In the genomic region with DNA sequence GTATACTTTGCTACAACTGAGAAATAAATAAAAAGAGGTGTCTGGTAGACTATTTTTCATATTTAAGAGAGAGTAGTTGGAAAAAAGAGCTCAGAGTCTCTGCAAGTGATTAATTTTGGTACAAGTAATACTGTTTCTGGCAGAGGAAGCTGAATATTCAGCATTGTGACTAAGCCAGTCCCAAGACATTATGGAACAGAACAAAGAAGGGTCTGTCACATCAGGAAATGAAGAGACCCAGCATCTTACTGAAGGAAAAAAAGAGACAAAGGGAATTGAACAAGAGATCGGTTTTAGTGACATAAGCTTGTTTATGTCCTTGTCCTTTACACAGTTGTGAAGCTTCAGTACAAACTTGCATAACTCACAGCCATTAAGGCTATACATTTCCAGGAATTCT, we compare ENCODE assay signal across 23 cellular contexts.
DNase-seq lines count a peak whose midpoint lies in the region; ATAC-seq, FAIRE-seq and TF ChIP-seq lines count a peak whose summit lies in the region.
"Had no signal": no experiment of that assay in that cellular context is flagged by ENCODE, and none has a peak within 500 bp of the region (broad histone marks: within the 10 kb centered on the region; RNA-seq: fewer than 3 reads in every experiment).

No MANE protein-coding gene starts in this region.

- H3K27ac ChIP-seq in A673 (ENCODE audit: low read depth, low read length, poor library complexity, severe bottlenecking) (no peak overlapping the region), DND-41 (ENCODE audit: low read length) (no peak overlapping the region), endothelial cell of umbilical vein (ENCODE audit: insufficient read depth, low read depth, low read length) (no peak overlapping the region)
- H3K27ac ChIP-seq: A549, BLaER1, C4-2B, GM23248 had no signal

- H3K4me1 ChIP-seq in A673 (ENCODE audit: insufficient read depth, low read length, poor library complexity, severe bottlenecking) (no peaks in the 10 kb centered on the region), DND-41 (ENCODE audit: insufficient read depth, low read length) (no peaks in the 10 kb centered on the region), endothelial cell of umbilical vein (ENCODE audit: control insufficient read depth, extremely low read depth, insufficient read depth, low read length) (no peaks in the 10 kb centered on the region)
- H3K4me1 ChIP-seq: A549, BLaER1 had no signal

- H3K9ac ChIP-seq in DND-41 (ENCODE audit: low read depth, low read length) (no peak overlapping the region), endothelial cell of umbilical vein (replicated peaks; ENCODE audit: extremely low read depth, insufficient read depth, low read length) (no peak overlapping the region)
- H3K9ac ChIP-seq: BLaER1, GM23248 had no signal

- H3K4me2 ChIP-seq in DND-41 (ENCODE audit: insufficient read depth, low read length) (no peak overlapping the region), endothelial cell of umbilical vein (ENCODE audit: insufficient read depth, low read length) (no peak overlapping the region)
- H3K4me2 ChIP-seq: A549, BLaER1 had no signal

- CTCF ChIA-PET in A673 (lab: Charles Lee), result no interaction called here
- CTCF ChIA-PET in endothelial cell of umbilical vein (lab: Charles Lee), result no interaction called here

- H3K36me3 ChIP-seq in A673 (ENCODE audit: insufficient read depth, low read length, poor library complexity, severe bottlenecking), result no peaks in the 10 kb centered on the region
- H3K36me3 ChIP-seq in DND-41 (ENCODE audit: insufficient read depth, low read length), result no peaks in the 10 kb centered on the region
- no peaks in the 10 kb centered on the region for H3K36me3 ChIP-seq in endothelial cell of umbilical vein (ENCODE audit: control insufficient read depth in 2 of 2, extremely low read depth in 1 of 2, insufficient read depth in 2 of 2, low read length in 2 of 2)
- H3K36me3 ChIP-seq: BLaER1 had no signal

- ATAC-seq in DND-41 (ENCODE audit: insufficient read depth, low read depth), result no peak
- ATAC-seq in GM18519 (IDR thresholded peaks at IDR 0.05; ENCODE audit: low FRiP score, unreplicated experiment), result no peak
- ATAC-seq: A549; CD8-positive, alpha-beta T cell; HCT116 had no signal

- TF ChIP-seq POLR2A in endothelial cell of umbilical vein (IDR thresholded peaks at IDR 0.05; ENCODE audit: low read depth, low read length), result no peak

- H4K20me1 ChIP-seq in DND-41 (ENCODE audit: insufficient read depth, low read length), result no peaks in the 10 kb centered on the region
- no peaks in the 10 kb centered on the region for H4K20me1 ChIP-seq in endothelial cell of umbilical vein (replicated peaks; ENCODE audit: control insufficient read depth, extremely low read depth, insufficient read depth, low read length)
- H4K20me1 ChIP-seq: BLaER1 had no signal

- dilution Hi-C loops in endothelial cell of umbilical vein (cut with MboI; ENCODE audit: extremely low pct_ligation_motif_present, low sequenced_read_pairs), result no loop called here

- no peaks in the 10 kb centered on the region for H3K79me2 ChIP-seq in DND-41 (ENCODE audit: insufficient read depth, low read length)
- H3K79me2 ChIP-seq in endothelial cell of umbilical vein (ENCODE audit: control insufficient read depth, insufficient read depth, low read length), result no peaks in the 10 kb centered on the region

- H2AFZ ChIP-seq in DND-41 (ENCODE audit: low read depth, low read length), result 0 out of 2 replicates have a peak overlapping the region, but pooled peaks have one; percentile 35
- peak overlapping the region; percentile 57 for H2AFZ ChIP-seq in endothelial cell of umbilical vein (ENCODE audit: low read depth, low read length)
- H2AFZ ChIP-seq: GM23248 had no signal

- H3K9me1 ChIP-seq in endothelial cell of umbilical vein (replicated peaks; ENCODE audit: control insufficient read depth, extremely low read depth, insufficient read depth, low read length), result no peaks in the 10 kb centered on the region

- BruUV-seq in A673 (replicated peaks; lab: Mats Ljungman, UMichigan) (no TSS peak), endothelial cell of umbilical vein (replicated peaks; lab: Mats Ljungman, UMichigan) (no TSS peak)

- H3K27me3 ChIP-seq in A673 (replicated peaks; ENCODE audit: insufficient read depth, low read depth, low read length, poor library complexity) (no peaks in the 10 kb centered on the region), DND-41 (ENCODE audit: insufficient read depth, low read length, poor library complexity) (no peaks in the 10 kb centered on the region), endothelial cell of umbilical vein (ENCODE audit: control insufficient read depth in 2 of 2, insufficient read depth in 2 of 2, low read length in 2 of 2) (no peaks in the 10 kb centered on the region)
- H3K27me3 ChIP-seq: BLaER1 had no signal

- no peak overlapping the region for H3K4me3 ChIP-seq in A673 (ENCODE audit: low read depth, low read length, poor library complexity, severe bottlenecking)
- H3K4me3 ChIP-seq in DND-41 (ENCODE audit: low read depth in 1 of 2, low read length in 2 of 2), result no peak overlapping the region
- no peak overlapping the region for H3K4me3 ChIP-seq in endothelial cell of umbilical vein (replicated peaks in 1 of 3; ENCODE audit: insufficient read depth in 1 of 3, low read depth in 1 of 3, low read length in 3 of 3)
- H3K4me3 ChIP-seq: A549, BLaER1, GM23248 had no signal

- POLR2A ChIA-PET in A673 (lab: Charles Lee; ENCODE audit: low non-redundant PET) (no interaction called here), endothelial cell of umbilical vein (lab: Charles Lee) (no interaction called here)

- TF ChIP-seq CTCF in A673 (conservative IDR thresholded peaks at IDR 0.05; ENCODE audit: low read depth, low read length) (no peak), DND-41 (IDR thresholded peaks at IDR 0.05; ENCODE audit: borderline replicate concordance, extremely low read depth, low read length, poor library complexity, severe bottlenecking) (no peak), endothelial cell of umbilical vein (IDR thresholded peaks at IDR 0.05; ENCODE audit: extremely low read depth in 1 of 2, insufficient read depth in 1 of 2, low read depth in 1 of 2, low read length in 2 of 2) (no peak)

- H3K9me3 ChIP-seq in A673 (ENCODE audit: low read depth, low read length, poor library complexity, severe bottlenecking) (no peaks in the 10 kb centered on the region), DND-41 (ENCODE audit: insufficient read depth, low read length, severe bottlenecking) (no peaks in the 10 kb centered on the region), endothelial cell of umbilical vein (replicated peaks; ENCODE audit: control insufficient read depth, insufficient read depth, low read length) (no peaks in the 10 kb centered on the region)
- H3K9me3 ChIP-seq: A549, BLaER1 had no signal

- intact Hi-C loops in A673 (cut with micrococcal nuclease; ENCODE audit: unreplicated experiment) (no loop called here), endothelial cell of umbilical vein (cut with micrococcal nuclease) (loop anchor here (2.0 kb wide), 1 partner anchor 14 kb away; no protein-coding TSS in a partner anchor)

- no peak for FAIRE-seq in endothelial cell of umbilical vein (lab: Jason Lieb, UNC)
- FAIRE-seq: A549, D721Med, GM12891, GM18507, H1 had no signal

- DNase-seq in A673 (ENCODE audit: low spot score), result peak; percentile 17
- no peak for DNase-seq in DND-41
- DNase-seq in endothelial cell of umbilical vein (ENCODE audit: low read depth, low spot score), result peak; percentile 25
- DNase-seq in pons (ENCODE audit: low spot score), result peak; percentile 28
- no peak for DNase-seq in hippocampal formation (lab: John Stamatoyannopoulos, UW)
- no peak for DNase-seq in H4 (ENCODE audit: low spot score)
- DNase-seq: 8988T; CD4-positive, CD25-positive, alpha-beta regulatory T cell; CD8-positive, alpha-beta T cell; DMS 273 treated with DMSO at 0.1 percent for 48 hours; DMS79; GF-D8; GM23248; H9 had no signal

TF ChIP-seq in endothelial cell of umbilical vein, 7 proteins besides CTCF, POLR2A, EP300 and RAD21:
- TF ChIP-seq MYC (IDR thresholded peaks at IDR 0.05; ENCODE audit: low read depth, low read length) (no peak), GATA2 (IDR thresholded peaks at IDR 0.05; ENCODE audit: insufficient read depth, insufficient read length, low read depth, low read length) (no peak), POLR2AphosphoS5 (IDR thresholded peaks at IDR 0.05; ENCODE audit: insufficient read depth, low read depth, low read length) (no peak)

Comparison
In these comparisons a context has a peak if more than half of its experiments do, and no peak if none do; other contexts are left out.
1. DNase-seq: peak in A673 (single experiment), endothelial cell of umbilical vein (single experiment) and pons (single experiment); none in DND-41 (single experiment), hippocampal formation (0 of 2) and H4 (single experiment).